Comparison of ENCODE assay signal across 1 cellular context in the genomic region with DNA sequence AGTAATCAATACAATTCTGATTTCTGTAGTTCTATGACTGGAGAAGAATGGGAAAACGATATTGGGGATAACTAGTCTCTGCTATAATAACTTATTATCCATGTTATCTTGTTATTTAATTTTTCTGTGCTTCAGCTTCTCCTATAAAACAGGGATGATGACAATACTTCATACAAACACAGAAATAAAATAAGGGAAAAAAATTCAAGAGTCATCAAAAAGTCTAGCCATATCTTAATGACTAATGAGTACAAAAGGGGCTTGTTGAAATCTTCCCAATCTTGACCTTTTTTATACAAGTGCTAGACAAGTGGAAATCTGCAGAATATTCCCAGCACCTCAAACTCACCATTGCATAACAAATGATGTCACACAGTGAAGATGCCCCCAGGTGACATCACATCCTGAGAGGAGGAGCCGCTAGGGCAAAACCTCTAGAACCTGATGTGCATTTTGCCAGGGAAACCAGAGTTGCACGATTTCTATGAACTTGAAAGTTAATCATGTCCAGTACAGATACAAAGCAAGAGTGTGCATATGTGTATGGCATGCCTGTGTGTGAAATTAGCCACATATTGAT.
TF ChIP-seq lines count a peak whose summit lies in the region.

No MANE protein-coding gene starts in this region.

TF ChIP-seq in IMR-90, 13 proteins besides CTCF, POLR2A, EP300 and RAD21 (continued from another document):
- TF ChIP-seq, protein P1, sequence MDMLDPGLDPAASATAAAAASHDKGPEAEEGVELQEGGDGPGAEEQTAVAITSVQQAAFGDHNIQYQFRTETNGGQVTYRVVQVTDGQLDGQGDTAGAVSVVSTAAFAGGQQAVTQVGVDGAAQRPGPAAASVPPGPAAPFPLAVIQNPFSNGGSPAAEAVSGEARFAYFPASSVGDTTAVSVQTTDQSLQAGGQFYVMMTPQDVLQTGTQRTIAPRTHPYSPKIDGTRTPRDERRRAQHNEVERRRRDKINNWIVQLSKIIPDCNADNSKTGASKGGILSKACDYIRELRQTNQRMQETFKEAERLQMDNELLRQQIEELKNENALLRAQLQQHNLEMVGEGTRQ (IDR thresholded peaks at IDR 0.05; ENCODE audit: low read depth, low read length) = no peak
